Comparison of ENCODE assay signal across 18 cellular contexts in genomic region chr3:172938788-172939187, GRCh38.
DNase-seq lines count a peak whose midpoint lies in the region; ATAC-seq, FAIRE-seq and TF ChIP-seq lines count a peak whose summit lies in the region.
"Had no signal": no experiment of that assay in that cellular context is flagged by ENCODE, and none has a peak within 500 bp of the region (broad histone marks: within the 10 kb centered on the region; RNA-seq: fewer than 3 reads in every experiment).

No MANE protein-coding gene starts in this region.

- H3F3A ChIP-seq in GM23338 (replicated peaks; ENCODE audit: low read depth), result no peaks in the 10 kb centered on the region

- H3K79me2 ChIP-seq in GM23338 (replicated peaks; ENCODE audit: insufficient read depth) (no peaks in the 10 kb centered on the region), H1 (ENCODE audit: control insufficient read depth in 1 of 2, insufficient read depth in 2 of 2, low read length in 2 of 2) (no peaks in the 10 kb centered on the region)

- no peak for FAIRE-seq in H1 (lab: Jason Lieb, UNC)
- FAIRE-seq: A549 had no signal

- TF ChIP-seq RAD21 in H1 (IDR thresholded peaks at IDR 0.05 in 1 of 2, conservative IDR thresholded peaks at IDR 0.05 in 1 of 2; ENCODE audit: low read depth in 2 of 2, low read length in 2 of 2), result no peak

- H2AK5ac ChIP-seq in H1 (ENCODE audit: low read depth, low read length), result no peak overlapping the region

- no peak overlapping the region for H3K56ac ChIP-seq in H1 (replicated peaks; ENCODE audit: insufficient read length, low read depth, low read length)

- no peaks in the 10 kb centered on the region for H3K79me1 ChIP-seq in H1 (ENCODE audit: low read depth, low read length)

- no peak for TF ChIP-seq EP300 in H1 (IDR thresholded peaks at IDR 0.05; ENCODE audit: borderline replicate concordance in 1 of 2, low read depth in 2 of 2, low read length in 2 of 2)

- no peaks in the 10 kb centered on the region for H3K23me2 ChIP-seq in H1 (ENCODE audit: low read depth, low read length)

- H2BK20ac ChIP-seq in H1 (ENCODE audit: low read length), result no peak overlapping the region

- H3K27ac Mint-ChIP-seq in GM23338, result 0 out of 2 replicates have a peak overlapping the region, but pooled peaks have one; percentile 36

- H2BK12ac ChIP-seq in H1 (ENCODE audit: low read depth, low read length), result no peak overlapping the region

- no peak overlapping the region for H4K8ac ChIP-seq in H1 (ENCODE audit: extremely low read depth, insufficient read depth, low read length)

- no peaks in the 10 kb centered on the region for H3K36me3 Mint-ChIP-seq in GM23338 (ENCODE audit: low read depth)

- H3K4me2 ChIP-seq in GM23338 (no peak overlapping the region), H1 (ENCODE audit: insufficient read depth in 1 of 2, low read depth in 2 of 2, low read length in 2 of 2) (no peak overlapping the region)
- H3K4me2 ChIP-seq: A549 had no signal

- H4K20me1 ChIP-seq in GM23338 (replicated peaks; ENCODE audit: insufficient read depth), result no peaks in the 10 kb centered on the region
- H4K20me1 ChIP-seq in H1 (replicated peaks in 1 of 2; ENCODE audit: control insufficient read depth in 1 of 2, insufficient read depth in 2 of 2, low read length in 2 of 2), result no peaks in the 10 kb centered on the region

- H3K4ac ChIP-seq in H1 (replicated peaks; ENCODE audit: insufficient read length, low read depth, low read length), result no peak overlapping the region

- no peak overlapping the region for H4K91ac ChIP-seq in H1 (replicated peaks; ENCODE audit: insufficient read length, low read length)

- H3K23ac ChIP-seq in H1 (ENCODE audit: insufficient read length), result no peak overlapping the region

- TF ChIP-seq POLR2A in H1 (IDR thresholded peaks at IDR 0.05; ENCODE audit: control extremely low read depth in 1 of 2, low read depth in 2 of 2, low read length in 2 of 2) (no peak), uterus (IDR thresholded peaks at IDR 0.05) (no peak)

- intact Hi-C loops in uterus (cut with DNase I; ENCODE audit: low total_unique reads), result no loop called here

- H2AFZ ChIP-seq in GM23338 (peak overlapping the region; percentile 87), H1 (ENCODE audit: low read length) (peak overlapping the region; percentile 40; the same call in 1 of the 2 replicates)

- H3K4me1 ChIP-seq in GM23338 (ENCODE audit: insufficient read depth) (peaks cover 13% of the 10 kb centered on the region), H1 (replicated peaks in 1 of 4; ENCODE audit: control insufficient read depth in 3 of 4, insufficient read depth in 4 of 4, low read length in 3 of 4) (peaks cover 0 to 5% (median 2%) of the 10 kb centered on the region in 4 experiments; a peak in 2 of 7 replicates), uterus (no peaks in the 10 kb centered on the region)
- H3K4me1 ChIP-seq: A549, Peyer's patch had no signal

- H3K9me2 ChIP-seq in GM23338 (ENCODE audit: insufficient read depth), result 0 out of 2 replicates have a peak, but pooled peaks cover 5% of the 10 kb centered on the region

- whole genome bisulfite sequencing in H1 (ENCODE audit: extremely low coverage in 1 of 2, insufficient coverage in 1 of 2, insufficient read length in 1 of 2, insufficient replicate concordance in 2 of 2, low coverage in 1 of 2, low lambda C conversion rate in 2 of 2, missing lambda C conversion rate in 1 of 2), 2 experiments, result 72% methylated on average over 4 of the region's 4 CpGs; no CpG with 5 or more reads in 1 of the 2 experiments

- CTCF ChIA-PET in H1 (lab: Charles Lee; ENCODE audit: partially characterized antibody), result interaction anchor here (1.2 to 1.7 kb wide), 2 partner anchors 21 to 45 kb away, joined by 3 read pairs; no protein-coding TSS in a partner anchor

- H3K4me3 ChIP-seq in GM23338 (no peak overlapping the region), H1 (ENCODE audit: extremely low read depth in 1 of 4, insufficient read depth in 2 of 4, low read depth in 3 of 4, low read length in 4 of 4) (no peak overlapping the region), uterus (no peak overlapping the region)
- H3K4me3 ChIP-seq: A549, Peyer's patch had no signal

- no peak overlapping the region for H2BK5ac ChIP-seq in H1 (ENCODE audit: low read depth, low read length)

- H2BK15ac ChIP-seq in H1 (ENCODE audit: low read length), result no peak overlapping the region

- H3K36me3 ChIP-seq in GM23338 (ENCODE audit: insufficient read depth) (no peaks in the 10 kb centered on the region), H1 (ENCODE audit: control insufficient read depth in 2 of 4, insufficient read depth in 4 of 4, low read length in 3 of 4) (no peaks in the 10 kb centered on the region), uterus (no peaks in the 10 kb centered on the region)
- H3K36me3 ChIP-seq: Peyer's patch had no signal

- H3K27me3 Mint-ChIP-seq in GM23338 (ENCODE audit: insufficient read depth, low read depth, poor library complexity), result peaks cover 1% of the 10 kb centered on the region

- H3K27me3 ChIP-seq in GM23338 (ENCODE audit: insufficient read depth) (no peaks in the 10 kb centered on the region), H1 (replicated peaks in 1 of 4; ENCODE audit: control insufficient read depth in 3 of 4, extremely low read depth in 1 of 4, insufficient read depth in 3 of 4, low read length in 3 of 4) (no peaks in the 10 kb centered on the region), uterus (no peaks in the 10 kb centered on the region)
- H3K27me3 ChIP-seq: Peyer's patch had no signal

- TF ChIP-seq CTCF in GM23338 (conservative IDR thresholded peaks at IDR 0.05; ENCODE audit: low read depth in 2 of 2) (no peak), H1 (IDR thresholded peaks at IDR 0.05; ENCODE audit: control extremely low read depth in 1 of 3, insufficient read depth in 1 of 3, low read depth in 1 of 3, low read length in 3 of 3) (no peak), uterus (IDR thresholded peaks at IDR 0.05) (no peak)

- no peaks in the 10 kb centered on the region for H3K9me3 ChIP-seq in H1 (ENCODE audit: insufficient read depth in 2 of 2, low read depth in 1 of 2, low read length in 1 of 2)
- H3K9me3 ChIP-seq in uterus, result no peaks in the 10 kb centered on the region
- H3K9me3 ChIP-seq: A549, Peyer's patch had no signal

- ATAC-seq in GM23338, result no peak
- ATAC-seq: A549 had no signal

- POLR2A ChIA-PET in H1 (lab: Charles Lee; ENCODE audit: partially characterized antibody), result no interaction called here

- DNase-seq in GM23338 (ENCODE audit: low spot score), result no peak
- no peak for DNase-seq in H1 (ENCODE audit: low read depth in 1 of 2, low spot score in 2 of 2)
- DNase-seq in kidney glomerular epithelial cell (lab: John Stamatoyannopoulos, UW), result peak; percentile 9
- peak; percentile 10 for DNase-seq in renal cortical epithelial cell (ENCODE audit: low read depth)
- no peak for DNase-seq in LoVo (ENCODE audit: low spot score)
- no peak for DNase-seq in uterus
- DNase-seq in NCI-H1694 (lab: John Stamatoyannopoulos, UW), result no peak
- DNase-seq: C1 segment of cervical spinal cord, DMS 273 treated with DMSO at 0.1 percent for 48 hours, Karpas-422, MM.1S, NCI-H1092 treated with DMSO at 0.1 percent for 48 hours, NCI-H1694 treated with DMSO at 0.1 percent for 48 hours, NCI-H2107, NCI-H2227 treated with DMSO at 0.1 percent for 48 hours, Peyer's patch, SHP77 had no signal

- no peak overlapping the region for H3K4me3 Mint-ChIP-seq in GM23338

- H3K9me3 Mint-ChIP-seq in GM23338, result no peaks in the 10 kb centered on the region

- H4K5ac ChIP-seq in H1 (ENCODE audit: insufficient read length, low read depth, low read length), result no peak overlapping the region

- H3K18ac ChIP-seq in H1 (ENCODE audit: extremely low read depth, low read length), result no peak overlapping the region

- no peak overlapping the region for H3K14ac ChIP-seq in H1 (ENCODE audit: insufficient read length)

- H3K9ac ChIP-seq in H1 (replicated peaks in 1 of 4; ENCODE audit: extremely low read depth in 1 of 4, low read depth in 3 of 4, low read length in 3 of 4), result no peak overlapping the region

- H2BK120ac ChIP-seq in H1 (replicated peaks; ENCODE audit: low read depth, low read length), result no peak overlapping the region

- H3K27ac ChIP-seq in GM23338 (ENCODE audit: low read depth) (no peak overlapping the region), H1 (ENCODE audit: low read depth, low read length) (no peak overlapping the region), uterus (no peak overlapping the region)
- H3K27ac ChIP-seq: A549, Peyer's patch had no signal

- H3K4me1 Mint-ChIP-seq in GM23338, result peaks cover 15% of the 10 kb centered on the region

TF ChIP-seq in GM23338, 12 proteins besides CTCF, POLR2A, EP300 and RAD21 (continues in another document):
- TF ChIP-seq ZNF331 (CRISPR knock-in tag; IDR thresholded peaks at IDR 0.05; ENCODE audit: low read depth), result no peak

TF ChIP-seq in H1, 55 proteins besides CTCF, POLR2A, EP300 and RAD21:
- no peak for TF ChIP-seq HDAC6 (IDR thresholded peaks at IDR 0.05; ENCODE audit: low read depth, low read length)
- no peak for TF ChIP-seq SRF (IDR thresholded peaks at IDR 0.05; ENCODE audit: low read depth, low read length)
- no peak for TF ChIP-seq POU5F1 (IDR thresholded peaks at IDR 0.05; ENCODE audit: low read depth, low read length)
- TF ChIP-seq RFX5 (IDR thresholded peaks at IDR 0.05; ENCODE audit: borderline replicate concordance, low read depth, low read length), result no peak
- no peak for TF ChIP-seq USF2 (IDR thresholded peaks at IDR 0.05; ENCODE audit: low read length)

Comparison
In these comparisons a context has a peak if more than half of its experiments do, and no peak if none do; other contexts are left out.
1. DNase-seq: peak in kidney glomerular epithelial cell (single experiment) and renal cortical epithelial cell (single experiment); none in GM23338 (single experiment), H1 (0 of 2), LoVo (single experiment), uterus (0 of 2) and NCI-H1694 (single experiment).